In genomic region chr9:21741151-21741550, GRCh38 we compare ENCODE assay signal across 20 cellular contexts.
"Had no signal": no experiment of that assay in that cellular context is flagged by ENCODE, and none has a peak within 500 bp of the region (broad histone marks: within the 10 kb centered on the region; RNA-seq: fewer than 3 reads in every experiment).

No MANE protein-coding gene starts in this region.

- H3K27ac ChIP-seq: coronary artery, esophagus muscularis mucosa, prostate gland, skin epidermis, suprapubic skin, tibial nerve, WERI-Rb-1 had no signal

- ATAC-seq: activated CD8-positive, alpha-beta T cell treated with anti-CD3 and anti-CD28 coated beads, Interleukin-2, amount 10 ng/mL, durations not matched to agents 7 days and 5 days; natural killer cell treated with Interleukin-12 subunit alpha and Interleukin-12 subunit beta and Interleukin-15 and Interleukin-18, amount 100 ng/mL, for 72 hours; right cardiac atrium; stimulated activated effector memory CD8-positive, alpha-beta T cell treated with anti-CD3 and anti-CD28 coated beads, Interleukin-12 subunit alpha, Interleukin-12 subunit beta, amount 100 ng/mL, for 72 hours; stimulated activated naive CD8-positive, alpha-beta T cell treated with anti-CD3 and anti-CD28 coated beads, Interleukin-15, amount 100 ng/mL, for 72 hours had no signal

- DNase-seq: activated CD4-positive, alpha-beta T cell treated with anti-CD3 and anti-CD28 coated beads, Interleukin-2, amount 50 U/mL, for 1 hour; activated CD4-positive, CD25-positive, alpha-beta regulatory T cell treated with anti-CD3 and anti-CD28 coated beads, Interleukin-2, amount 50 U/mL, for 72 hours; activated CD8-positive, alpha-beta T cell treated with anti-CD3 and anti-CD28 coated beads, Interleukin-2, amount 10 ng/mL, durations not matched to agents 7 days and 5 days; activated gamma-delta T cell treated with Interleukin-2 at 50 U/mL for 16 hours; activated T-cell treated with anti-CD3 and anti-CD28 coated beads, Interleukin-2, amount 50 U/mL, for 1 hour; aorta; foreskin melanocyte; immature natural killer cell; right cardiac atrium; stimulated activated CD4-positive, alpha-beta T cell treated with anti-CD3 and anti-CD28 coated beads, Interleukin-2, amount 100 ng/mL, for 24 hours; stimulated activated naive CD8-positive, alpha-beta T cell treated with anti-CD3 and anti-CD28 coated beads, Interleukin-15, amount 100 ng/mL, for 72 hours; WERI-Rb-1 had no signal

- H3K4me3 ChIP-seq: coronary artery, esophagus muscularis mucosa, prostate gland, skin epidermis, suprapubic skin, tibial nerve had no signal
